In the genomic region with DNA sequence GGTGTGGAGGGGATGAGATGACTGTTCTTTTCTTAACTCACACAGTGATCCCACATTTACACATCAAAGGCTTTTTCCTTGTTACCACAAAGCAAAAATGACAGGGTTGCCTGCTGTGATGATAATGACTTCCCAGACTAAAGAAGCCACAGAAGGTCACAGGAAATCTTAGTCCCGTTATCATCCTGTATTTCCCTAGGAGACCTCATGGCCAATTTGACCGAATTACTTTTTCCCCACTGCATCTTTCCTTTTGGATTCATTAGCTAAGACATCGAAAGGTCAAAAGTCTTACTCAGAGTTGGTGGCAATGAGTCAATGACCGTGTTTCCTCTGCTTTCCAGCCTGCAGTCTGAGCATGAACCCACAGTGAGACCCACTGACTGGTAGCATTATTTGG, we compare ENCODE assay signal across 25 cellular contexts.
DNase-seq lines count a peak whose midpoint lies in the region; ATAC-seq and TF ChIP-seq lines count a peak whose summit lies in the region.
"Had no signal": no experiment of that assay in that cellular context is flagged by ENCODE, and none has a peak within 500 bp of the region (broad histone marks: within the 10 kb centered on the region; RNA-seq: fewer than 3 reads in every experiment).

No MANE protein-coding gene starts in this region.

- no peak overlapping the region for H3K4me3 Mint-ChIP-seq in endodermal cell
- no peak overlapping the region for H3K4me3 Mint-ChIP-seq in activated T-cell treated with anti-CD3 and anti-CD28 coated beads, Interleukin-2, amount 50 U/mL, for 4 hours
- H3K4me3 Mint-ChIP-seq in T-cell: no peak overlapping the region
- H3K4me3 Mint-ChIP-seq: activated CD8-positive, alpha-beta memory T cell treated with anti-CD3 and anti-CD28 coated beads, Interleukin-2, amount 10 ng/mL, durations not matched to agents 7 days and 5 days; CD4-positive, CD25-positive, alpha-beta regulatory T cell; nephron had no signal

- H2AK9ac ChIP-seq in IMR-90 (replicated peaks; ENCODE audit: low read depth, low read length, poor library complexity): no peak overlapping the region

- DNase-seq in ELF-1 (ENCODE audit: low read depth, low spot score) (peak; percentile 64), IMR-90 (no peak), endodermal cell (peak; percentile 76), osteoblast (ENCODE audit: insufficient read length, low spot score, missing footprints) (no peak), brain microvascular endothelial cell (no peak), T-cell (no peak), activated gamma-delta T cell treated with Interleukin-2 at 50 U/mL for 16 hours (no peak)
- no peak for DNase-seq in activated T-cell treated with anti-CD3 and anti-CD28 coated beads, Interleukin-2, amount 50 U/mL, for 4 hours
- DNase-seq: activated CD4-positive, alpha-beta T cell treated with anti-CD3 and anti-CD28 coated beads, Interleukin-2, amount 50 U/mL, for 1 hour; activated CD8-positive, alpha-beta memory T cell treated with anti-CD3 and anti-CD28 coated beads, Interleukin-2, amount 10 ng/mL, durations not matched to agents 7 days and 5 days; anterior cingulate cortex; CD4-positive, CD25-positive, alpha-beta regulatory T cell; cerebellar nuclear complex; dorsolateral prefrontal cortex; heart right ventricle; Karpas-422; NCI-H1694; NCI-H526 treated with DMSO at 0.1 percent for 48 hours; pancreas; right cardiac atrium; stimulated activated naive CD8-positive, alpha-beta T cell treated with anti-CD3 and anti-CD28 coated beads, Interleukin-15, Interleukin-2, amounts not matched to agents 100 U/mL and 50 U/mL, for 24 hours; WERI-Rb-1 had no signal

- no peak overlapping the region for H3K18ac ChIP-seq in IMR-90 (ENCODE audit: low read depth, low read length)

- H3K27ac ChIP-seq in IMR-90 (ENCODE audit: insufficient read depth, low read length) (no peak overlapping the region), endodermal cell (ENCODE audit: low read depth, low read length) (no peak overlapping the region), osteoblast (ENCODE audit: low read depth, low read length) (peak overlapping the region; percentile 26), brain microvascular endothelial cell (no peak overlapping the region)
- H3K27ac ChIP-seq: dorsolateral prefrontal cortex, heart right ventricle, pancreas, thoracic aorta, WERI-Rb-1 had no signal

- H3K27me3 ChIP-seq in IMR-90 (ENCODE audit: control insufficient read depth, insufficient read depth, low read length) (no peaks in the 10 kb centered on the region), endodermal cell (ENCODE audit: control insufficient read depth, insufficient read depth, low read length, poor library complexity, severe bottlenecking) (peaks cover 22% of the 10 kb centered on the region), osteoblast (ENCODE audit: insufficient read depth, low read length) (no peaks in the 10 kb centered on the region), brain microvascular endothelial cell (replicated peaks) (no peaks in the 10 kb centered on the region)
- H3K27me3 ChIP-seq: dorsolateral prefrontal cortex, heart right ventricle, pancreas had no signal

- H3K4me1 Mint-ChIP-seq in endodermal cell (peaks cover 35% of the 10 kb centered on the region), T-cell (no peaks in the 10 kb centered on the region)
- peaks cover 1% of the 10 kb centered on the region for H3K4me1 Mint-ChIP-seq in activated T-cell treated with anti-CD3 and anti-CD28 coated beads, Interleukin-2, amount 50 U/mL, for 4 hours (ENCODE audit: low read depth)
- H3K4me1 Mint-ChIP-seq: activated CD8-positive, alpha-beta memory T cell treated with anti-CD3 and anti-CD28 coated beads, Interleukin-2, amount 10 ng/mL, durations not matched to agents 7 days and 5 days; CD4-positive, CD25-positive, alpha-beta regulatory T cell had no signal

- no peak overlapping the region for H2AFZ ChIP-seq in IMR-90 (replicated peaks; ENCODE audit: low read length, poor library complexity)
- peak overlapping the region; percentile 86 for H2AFZ ChIP-seq in osteoblast (ENCODE audit: low read length)

- dilution Hi-C loops in IMR-90 (cut with HindIII; ENCODE audit: low sequenced_read_pairs, unreplicated experiment): no loop called here

- no TSS peak for BruUV-seq in IMR-90 (replicated peaks; lab: Mats Ljungman, UMichigan)

- H3K27ac Mint-ChIP-seq in endodermal cell (no peak overlapping the region), T-cell (no peak overlapping the region)
- H3K27ac Mint-ChIP-seq: activated CD8-positive, alpha-beta memory T cell treated with anti-CD3 and anti-CD28 coated beads, Interleukin-2, amount 10 ng/mL, durations not matched to agents 7 days and 5 days; activated naive CD4-positive, alpha-beta T cell treated with anti-CD3 and anti-CD28 coated beads, Interleukin-2, amount 50 U/mL, for 72 hours; CD4-positive, CD25-positive, alpha-beta regulatory T cell had no signal

- H3K27me3 Mint-ChIP-seq in endodermal cell (ENCODE audit: insufficient read depth): peaks cover 35% of the 10 kb centered on the region
- no peaks in the 10 kb centered on the region for H3K27me3 Mint-ChIP-seq in activated T-cell treated with anti-CD3 and anti-CD28 coated beads, Interleukin-2, amount 50 U/mL, for 4 hours (ENCODE audit: low read depth)
- H3K27me3 Mint-ChIP-seq in T-cell: peaks cover 0 to 2% of the 10 kb centered on the region in 2 donors
- H3K27me3 Mint-ChIP-seq: CD4-positive, CD25-positive, alpha-beta regulatory T cell had no signal

- H2AK5ac ChIP-seq in IMR-90 (ENCODE audit: low read depth, low read length): no peak overlapping the region

- no peaks in the 10 kb centered on the region for H3K9me3 ChIP-seq in IMR-90 (ENCODE audit: control insufficient read depth, insufficient read depth, low read length)
- peaks cover 10% of the 10 kb centered on the region for H3K9me3 ChIP-seq in endodermal cell (ENCODE audit: control insufficient read depth, low read length)
- H3K9me3 ChIP-seq in osteoblast (ENCODE audit: low read depth, low read length): no peaks in the 10 kb centered on the region
- H3K9me3 ChIP-seq: pancreas, thoracic aorta had no signal

- H4K20me1 ChIP-seq in IMR-90 (ENCODE audit: insufficient read depth, low read length) (no peaks in the 10 kb centered on the region), osteoblast (ENCODE audit: insufficient read depth, low read length) (no peaks in the 10 kb centered on the region)

- no peak overlapping the region for H3K4ac ChIP-seq in IMR-90 (ENCODE audit: low read depth, low read length)

- H3K36me3 Mint-ChIP-seq in endodermal cell (ENCODE audit: low read depth) (no peaks in the 10 kb centered on the region), T-cell (no peaks in the 10 kb centered on the region)
- H3K36me3 Mint-ChIP-seq in activated T-cell treated with anti-CD3 and anti-CD28 coated beads, Interleukin-2, amount 50 U/mL, for 4 hours (ENCODE audit: insufficient read depth): no peaks in the 10 kb centered on the region
- H3K36me3 Mint-ChIP-seq: activated CD8-positive, alpha-beta memory T cell treated with anti-CD3 and anti-CD28 coated beads, Interleukin-2, amount 10 ng/mL, durations not matched to agents 7 days and 5 days; CD4-positive, CD25-positive, alpha-beta regulatory T cell had no signal

- CTCF ChIA-PET in IMR-90 (lab: Yijun Ruan, JAX) (interaction anchor here (1.0 kb wide), 1 partner anchor 45 kb away, joined by 3 read pairs; no protein-coding TSS in a partner anchor), T-cell (lab: Charles Lee) (no interaction called here)

- TF ChIP-seq RAD21 in IMR-90 (IDR thresholded peaks at IDR 0.05; ENCODE audit: low read length): no peak

- H3K4me3 ChIP-seq in IMR-90 (ENCODE audit: insufficient read depth, low read depth, low read length): no peak overlapping the region
- no peak overlapping the region for H3K4me3 ChIP-seq in endodermal cell (ENCODE audit: low read length)
- H3K4me3 ChIP-seq in osteoblast (ENCODE audit: insufficient read depth, low read length): no peak overlapping the region
- H3K4me3 ChIP-seq in brain microvascular endothelial cell (ENCODE audit: low read depth, low read length): no peak overlapping the region
- H3K4me3 ChIP-seq: dorsolateral prefrontal cortex, heart right ventricle, pancreas, thoracic aorta had no signal

- H3K4me1 ChIP-seq in IMR-90 (ENCODE audit: control insufficient read depth, insufficient read depth, low read length) (peaks cover 4% of the 10 kb centered on the region; the same call in 1 of the 2 replicates), endodermal cell (ENCODE audit: control insufficient read depth, insufficient read depth, low read length) (peaks cover 10% of the 10 kb centered on the region), osteoblast (ENCODE audit: insufficient read depth, low read length) (peaks cover 23% of the 10 kb centered on the region)
- H3K4me1 ChIP-seq: pancreas had no signal

- no peak overlapping the region for H2BK120ac ChIP-seq in IMR-90 (ENCODE audit: low read depth, low read length)

- H3K9me3 Mint-ChIP-seq in endodermal cell (peaks cover 6% of the 10 kb centered on the region), T-cell (peaks cover 9 to 22% (median 18%) of the 10 kb centered on the region in 3 donors)
- peaks cover 12% of the 10 kb centered on the region for H3K9me3 Mint-ChIP-seq in activated T-cell treated with anti-CD3 and anti-CD28 coated beads, Interleukin-2, amount 50 U/mL, for 4 hours

- H2BK20ac ChIP-seq in IMR-90 (ENCODE audit: low read depth, low read length): no peak overlapping the region

- POLR2A ChIA-PET in IMR-90 (lab: Charles Lee; ENCODE audit: unreplicated experiment) (no interaction called here), T-cell (lab: Charles Lee) (no interaction called here)

- TF ChIP-seq CTCF in IMR-90 (conservative IDR thresholded peaks at IDR 0.05; ENCODE audit: low read depth, low read length): no peak
- TF ChIP-seq CTCF in endodermal cell (conservative IDR thresholded peaks at IDR 0.05): no peak
- TF ChIP-seq CTCF in osteoblast (IDR thresholded peaks at IDR 0.05; ENCODE audit: extremely low read depth, low read depth, low read length): no peak
- TF ChIP-seq CTCF in brain microvascular endothelial cell (IDR thresholded peaks at IDR 0.05; ENCODE audit: low read depth, low read length, missing control alignments): no peak

- no peak overlapping the region for H2BK5ac ChIP-seq in IMR-90 (ENCODE audit: low read depth, low read length, poor library complexity, severe bottlenecking)

- no peak overlapping the region for H3K23ac ChIP-seq in IMR-90 (ENCODE audit: low read depth, low read length)

- intact Hi-C loops in IMR-90 (cut with micrococcal nuclease): no loop called here

- no peak overlapping the region; the same call in 2 of the 3 replicates for H2BK15ac ChIP-seq in IMR-90 (ENCODE audit: low read depth, low read length)

- H3K36me3 ChIP-seq in IMR-90 (ENCODE audit: control insufficient read depth, insufficient read depth, low read length): no peaks in the 10 kb centered on the region
- H3K36me3 ChIP-seq in endodermal cell (ENCODE audit: control insufficient read depth, insufficient read depth, low read length): no peaks in the 10 kb centered on the region
- H3K36me3 ChIP-seq in osteoblast (ENCODE audit: insufficient read depth, low read length): no peaks in the 10 kb centered on the region
- H3K36me3 ChIP-seq in brain microvascular endothelial cell (replicated peaks): no peaks in the 10 kb centered on the region
- H3K36me3 ChIP-seq: heart right ventricle, pancreas, thoracic aorta, WERI-Rb-1 had no signal

- 33% methylated on average over 1 of the region's 4 CpGs; no CpG with 5 or more reads in 1 of the 2 experiments for WGBS in IMR-90 (ENCODE audit: extremely low coverage in 2 of 2, insufficient read length in 1 of 2), 2 experiments
- 13 to 42% methylated on average over 3 to 4 of the region's 4 CpGs for WGBS in endodermal cell (ENCODE audit: insufficient coverage in 1 of 2, insufficient read length in 1 of 2), 2 experiments

- H3K56ac ChIP-seq in IMR-90 (ENCODE audit: extremely low read depth, insufficient read depth, low read length): no peak overlapping the region

- no peak overlapping the region for H4K5ac ChIP-seq in IMR-90 (ENCODE audit: low read depth, low read length)

- H3K79me1 ChIP-seq in IMR-90 (ENCODE audit: low read depth in 1 of 2, low read length in 2 of 2): no peaks in the 10 kb centered on the region

- no peaks in the 10 kb centered on the region for H3K79me2 ChIP-seq in osteoblast (ENCODE audit: insufficient read depth, low read length)

- no peak overlapping the region for H4K91ac ChIP-seq in IMR-90 (ENCODE audit: insufficient read depth, low read depth, low read length)

- ATAC-seq in IMR-90 (ENCODE audit: low read depth) (no peak), T-cell (replicated peaks in 1 of 4) (no peak)
- no peak for ATAC-seq in activated T-cell treated with anti-CD3 and anti-CD28 coated beads, Interleukin-2, amount 50 U/mL, for 4 hours
- ATAC-seq: activated CD8-positive, alpha-beta memory T cell treated with anti-CD3 and anti-CD28 coated beads, Interleukin-2, amount 10 ng/mL, durations not matched to agents 7 days and 5 days; heart right ventricle; pancreas; right cardiac atrium; stimulated activated naive CD8-positive, alpha-beta T cell treated with anti-CD3 and anti-CD28 coated beads, Interleukin-15, Interleukin-2, amounts not matched to agents 100 U/mL and 50 U/mL, for 24 hours had no signal

- H3K4me2 ChIP-seq in IMR-90 (ENCODE audit: low read depth, low read length): no peak overlapping the region
- H3K4me2 ChIP-seq in osteoblast (ENCODE audit: insufficient read depth, low read length): no peak overlapping the region

- no peaks in the 10 kb centered on the region for H3K9me1 ChIP-seq in IMR-90 (ENCODE audit: insufficient read depth, low read length)

- H4K8ac ChIP-seq in IMR-90 (ENCODE audit: low read depth in 2 of 2, low read length in 2 of 2): 0 out of 4 replicates have a peak overlapping the region, but pooled peaks of 1 of the 2 experiments have one; percentile 38

- in situ Hi-C loops in IMR-90 (cut with MboI; ENCODE audit: low sequenced_read_pairs) (no loop called here), brain microvascular endothelial cell (cut with HindIII; ENCODE audit: low pct_ligation_motif_present, low sequenced_read_pairs) (no loop called here)

- peak overlapping the region; percentile 58; the same call in 1 of the 2 replicates for H3K14ac ChIP-seq in IMR-90 (replicated peaks; ENCODE audit: low read depth, low read length)

- no peak overlapping the region for H3K9ac ChIP-seq in IMR-90 (ENCODE audit: low read depth, low read length)
- H3K9ac ChIP-seq in endodermal cell (ENCODE audit: extremely low read depth, low read length, poor library complexity, severe bottlenecking): no peak overlapping the region

- no peak for TF ChIP-seq POLR2A in IMR-90 (IDR thresholded peaks at IDR 0.05; ENCODE audit: low read depth, low read length)

Comparison
In these comparisons a context has a peak if more than half of its experiments do, and no peak if none do; other contexts are left out.
1. DNase-seq: peak in ELF-1 (single experiment) and endodermal cell (single experiment); none in IMR-90 (single experiment), osteoblast (single experiment), brain microvascular endothelial cell (single experiment), activated T-cell treated with anti-CD3 and anti-CD28 coated beads, Interleukin-2, amount 50 U/mL, for 4 hours (single experiment), T-cell (0 of 34) and activated gamma-delta T cell treated with Interleukin-2 at 50 U/mL for 16 hours (single experiment).